ENCODE assay signal across 11 cellular contexts in genomic region chr3:61236556-61236955, GRCh38. TPM values are rescaled to one million over a fixed set of nuclear protein-coding genes. Genes with fewer than 3 reads are reported as not detected.
DNase-seq lines count a peak whose midpoint lies in the region; ATAC-seq and TF ChIP-seq lines count a peak whose summit lies in the region.
"Had no signal": no experiment of that assay in that cellular context is flagged by ENCODE, and none has a peak within 500 bp of the region (broad histone marks: within the 10 kb centered on the region; RNA-seq: fewer than 3 reads in every experiment).

No MANE protein-coding gene starts in this region.

- in situ Hi-C loops in transverse colon (cut with MboI; ENCODE audit: low pct_ligation_motif_present in 1 of 4, low pct_unique_long_range_greater_than_20kb in 1 of 4, low sequenced_read_pairs in 3 of 4), result no loop called here

- no peak overlapping the region for H2BK5ac ChIP-seq in trophoblast cell (ENCODE audit: low read depth, low read length, poor library complexity)

- no peak overlapping the region for H3K4me2 ChIP-seq in trophoblast cell (ENCODE audit: low read length)

- DNase-seq in right lobe of liver, result no peak
- no peak for DNase-seq in NCI-H2081 treated with DMSO at 0.1 percent for 48 hours (lab: John Stamatoyannopoulos, UW)
- no peak for DNase-seq in trophoblast cell
- DNase-seq in DMS153 (lab: John Stamatoyannopoulos, UW), result no peak
- no peak for DNase-seq in transverse colon
- DNase-seq: activated effector memory CD4-positive, alpha-beta T cell treated with Interleukin-2 at 50 U/mL for 16 hours; esophagus squamous epithelium; stimulated activated CD4-positive, alpha-beta T cell treated with anti-CD3 and anti-CD28 coated beads, Interleukin-4, amount 100 ng/mL, for 24 hours had no signal

- ATAC-seq in GM19023 (IDR thresholded peaks at IDR 0.05; ENCODE audit: unreplicated experiment), result peak; percentile 88
- ATAC-seq in GM21737 (IDR thresholded peaks at IDR 0.05; ENCODE audit: unreplicated experiment), result peak; percentile 92
- peak; percentile 83 for ATAC-seq in HG03457 (IDR thresholded peaks at IDR 0.05; ENCODE audit: unreplicated experiment)
- peak; percentile 43 to 72 (median 64) for ATAC-seq in right lobe of liver

- no peaks in the 10 kb centered on the region for H3K79me2 ChIP-seq in trophoblast cell (ENCODE audit: control insufficient read depth, insufficient read depth, low read length, poor library complexity)

- H2AK5ac ChIP-seq in trophoblast cell (ENCODE audit: low read length), result no peak overlapping the region

- H3K9ac ChIP-seq in trophoblast cell (ENCODE audit: low read length), result no peak overlapping the region

- H3K9me3 ChIP-seq in right lobe of liver, result no peaks in the 10 kb centered on the region
- no peaks in the 10 kb centered on the region for H3K9me3 ChIP-seq in trophoblast cell (ENCODE audit: insufficient read depth, low read depth, low read length)
- no peaks in the 10 kb centered on the region for H3K9me3 ChIP-seq in transverse colon
- H3K9me3 ChIP-seq: esophagus squamous epithelium had no signal

- H3K36me3 ChIP-seq in right lobe of liver (no peaks in the 10 kb centered on the region), trophoblast cell (ENCODE audit: control insufficient read depth in 1 of 2, insufficient read depth in 2 of 2, low read length in 2 of 2) (no peaks in the 10 kb centered on the region), transverse colon (no peaks in the 10 kb centered on the region)
- H3K36me3 ChIP-seq: esophagus squamous epithelium had no signal

- H2AFZ ChIP-seq in trophoblast cell (ENCODE audit: insufficient read depth, low read length, poor library complexity), result no peak overlapping the region

- no peak overlapping the region for H4K12ac ChIP-seq in trophoblast cell (ENCODE audit: low read depth, low read length)

- no peaks in the 10 kb centered on the region for H3K79me1 ChIP-seq in trophoblast cell (ENCODE audit: low read length)

- H4K8ac ChIP-seq in trophoblast cell (ENCODE audit: low read depth, low read length), result no peak overlapping the region

- H3K23ac ChIP-seq in trophoblast cell (ENCODE audit: low read length), result no peak overlapping the region

- no peak overlapping the region for H2BK12ac ChIP-seq in trophoblast cell (ENCODE audit: low read length)

- H3K27me3 ChIP-seq in right lobe of liver (no peaks in the 10 kb centered on the region), trophoblast cell (ENCODE audit: insufficient read depth, low read length) (no peaks in the 10 kb centered on the region), transverse colon (no peaks in the 10 kb centered on the region)
- H3K27me3 ChIP-seq: esophagus squamous epithelium had no signal

- H3K18ac ChIP-seq in trophoblast cell (ENCODE audit: low read length), result no peak overlapping the region

- H2BK120ac ChIP-seq in trophoblast cell (ENCODE audit: insufficient read depth, low read length, poor library complexity), result no peak overlapping the region

- H4K91ac ChIP-seq in trophoblast cell (ENCODE audit: low read depth, low read length), result no peak overlapping the region

- intact Hi-C loops in right lobe of liver (cut with DNase I) (no loop called here), transverse colon (cut with DNase I; ENCODE audit: low total_unique reads) (no loop called here)

- peaks cover 0 to 7% (median 0%) of the 10 kb centered on the region in 4 donors for H3K4me1 ChIP-seq in right lobe of liver
- no peaks in the 10 kb centered on the region for H3K4me1 ChIP-seq in trophoblast cell (ENCODE audit: control insufficient read depth in 1 of 2, insufficient read depth in 2 of 2, low read length in 2 of 2)
- no peaks in the 10 kb centered on the region for H3K4me1 ChIP-seq in transverse colon

- H3K27ac ChIP-seq in right lobe of liver (no peak overlapping the region), trophoblast cell (ENCODE audit: low read depth, low read length) (no peak overlapping the region), transverse colon (no peak overlapping the region)
- H3K27ac ChIP-seq: esophagus squamous epithelium had no signal

- H3K14ac ChIP-seq in trophoblast cell (ENCODE audit: low read length), result no peak overlapping the region

- H3K4ac ChIP-seq in trophoblast cell (ENCODE audit: low read depth, low read length), result no peak overlapping the region

- TF ChIP-seq CTCF in right lobe of liver (IDR thresholded peaks at IDR 0.05) (no peak), transverse colon (IDR thresholded peaks at IDR 0.05) (no peak)

- H3K4me3 ChIP-seq in right lobe of liver (no peak overlapping the region), trophoblast cell (ENCODE audit: low read depth, low read length) (no peak overlapping the region), transverse colon (no peak overlapping the region)
- H3K4me3 ChIP-seq: esophagus squamous epithelium had no signal

- no peak for TF ChIP-seq EP300 in transverse colon (IDR thresholded peaks at IDR 0.05; ENCODE audit: low read depth)

- TF ChIP-seq POLR2A in right lobe of liver (IDR thresholded peaks at IDR 0.05), result no peak
- TF ChIP-seq POLR2A in transverse colon (IDR thresholded peaks at IDR 0.05), result no peak

RNA-seq across cellular contexts. Expression of gene FHIT, which starts 14.7 kb away (rescaled TPM):
- 10 to 100 TPM in 2 of 6 experiments, 1 to 10 TPM in 4; 6.6 to 11.2 (median 8.0) TPM for total RNA-seq in right lobe of liver
- polyA plus RNA-seq in trophoblast cell (2013), result 3.1 and 6.1 TPM in 2 replicates
- 10 to 100 TPM in 2 of 4 donors, 1 to 10 TPM in 2; 7.5 to 20.1 (median 13.5) TPM for total RNA-seq in transverse colon
